ENCODE assay signal across 14 cellular contexts in genomic region chr6:11851405-11851804, GRCh38.
DNase-seq lines count a peak whose midpoint lies in the region; FAIRE-seq and TF ChIP-seq lines count a peak whose summit lies in the region.
"Had no signal": no experiment of that assay in that cellular context is flagged by ENCODE, and none has a peak within 500 bp of the region (broad histone marks: within the 10 kb centered on the region; RNA-seq: fewer than 3 reads in every experiment).

No MANE protein-coding gene starts in this region.

- H3K4me1 ChIP-seq in H9 (ENCODE audit: insufficient read depth, low read length) = no peaks in the 10 kb centered on the region
- H3K4me1 ChIP-seq in keratinocyte (ENCODE audit: control insufficient read depth, extremely low read depth, insufficient read depth, low read length) = peaks cover 8% of the 10 kb centered on the region

- H3K9me3 ChIP-seq in H9 (ENCODE audit: control insufficient read depth, low read depth, low read length) (no peaks in the 10 kb centered on the region), keratinocyte (ENCODE audit: control insufficient read depth, low read depth, low read length) (no peaks in the 10 kb centered on the region)
- H3K9me3 ChIP-seq: adrenal gland, esophagus muscularis mucosa, pancreas, tibial artery had no signal

- no peak overlapping the region for H2AFZ ChIP-seq in H9 (ENCODE audit: low read length)
- H2AFZ ChIP-seq in keratinocyte (ENCODE audit: control insufficient read depth, low read length) = no peak overlapping the region

- no peak overlapping the region for H3K27ac ChIP-seq in H9 (ENCODE audit: insufficient read length, low read depth, low read length)
- no peak overlapping the region for H3K27ac ChIP-seq in keratinocyte (ENCODE audit: control insufficient read depth, insufficient read depth, low read length)
- H3K27ac ChIP-seq: adrenal gland, C4-2B, esophagus muscularis mucosa, pancreas, tibial artery had no signal

- no peaks in the 10 kb centered on the region for H3K79me2 ChIP-seq in H9 (ENCODE audit: insufficient read depth, low read length)
- H3K79me2 ChIP-seq in keratinocyte (ENCODE audit: control insufficient read depth, insufficient read depth, low read length) = no peaks in the 10 kb centered on the region

- no peak overlapping the region for H4K91ac ChIP-seq in H9 (ENCODE audit: insufficient read length, low read depth, low read length)

- no peak overlapping the region for H3K4me3 Mint-ChIP-seq in H9

- H2AK5ac ChIP-seq in H9 (ENCODE audit: insufficient read length, low read length) = no peak overlapping the region

- POLR2A ChIA-PET in AG04449 (lab: Yijun Ruan, JAX) = no interaction called here

- no peak overlapping the region for H2BK15ac ChIP-seq in H9 (ENCODE audit: low read depth, low read length)

- H3K27me3 ChIP-seq in H9 (ENCODE audit: insufficient read depth, low read length) = no peaks in the 10 kb centered on the region
- no peaks in the 10 kb centered on the region for H3K27me3 ChIP-seq in keratinocyte (ENCODE audit: control insufficient read depth, extremely low read depth, insufficient read depth, low read length)
- H3K27me3 ChIP-seq: adrenal gland, esophagus muscularis mucosa, pancreas, tibial artery had no signal

- peak overlapping the region; percentile 26 for H2BK20ac ChIP-seq in H9 (ENCODE audit: low read depth, low read length, poor library complexity, severe bottlenecking)

- DNase-seq in AG04449 (ENCODE audit: low read depth, low spot score) (peak; percentile 88), H9 (no peak), T1000 (lab: John Stamatoyannopoulos, UW) (peak; percentile 82), keratinocyte (ENCODE audit: low read depth, low spot score) (peak; percentile 13), germinal center (ENCODE audit: low spot score) (no peak), NCI-H2227 treated with DMSO at 0.1 percent for 48 hours (lab: John Stamatoyannopoulos, UW) (no peak), middle frontal gyrus (ENCODE audit: extremely low spot score, low spot score) (no peak), NCI-H2171 treated with DMSO at 0.1 percent for 48 hours (lab: John Stamatoyannopoulos, UW) (no peak)
- DNase-seq: adrenal gland, pancreas, T-cell, tibial artery had no signal

- no peaks in the 10 kb centered on the region for H3K36me3 ChIP-seq in keratinocyte (ENCODE audit: control insufficient read depth in 2 of 2, extremely low read depth in 1 of 2, insufficient read depth in 2 of 2, low read length in 2 of 2)
- H3K36me3 ChIP-seq: adrenal gland, esophagus muscularis mucosa, pancreas, tibial artery had no signal

- no peak overlapping the region for H4K8ac ChIP-seq in H9 (replicated peaks; ENCODE audit: insufficient read length, low read depth, low read length)

- H3K4me2 ChIP-seq in H9 (ENCODE audit: insufficient read depth, insufficient read length, low read length) (no peak overlapping the region), keratinocyte (ENCODE audit: control insufficient read depth, extremely low read depth, insufficient read depth, low read depth, low read length) (no peak overlapping the region)

- no peaks in the 10 kb centered on the region for H3K27me3 Mint-ChIP-seq in H9 (ENCODE audit: low read depth)

- H4K5ac ChIP-seq in H9 (ENCODE audit: insufficient read length, low read depth, low read length) = no peak overlapping the region

- no peak overlapping the region; a peak in 1 of 7 replicates for H3K27ac Mint-ChIP-seq in H9

- no CpG with 5 or more reads among the region's 4 CpGs for WGBS in H9 (ENCODE audit: extremely low coverage, insufficient read length, low lambda C conversion rate)

- H3K36me3 Mint-ChIP-seq in H9 (ENCODE audit: insufficient read depth in 1 of 3, low read depth in 3 of 3) = no peaks in the 10 kb centered on the region
- H3K36me3 Mint-ChIP-seq: T-cell had no signal

- H3K79me1 ChIP-seq in H9 (ENCODE audit: insufficient read depth, low read depth, low read length, poor library complexity, severe bottlenecking) = no peaks in the 10 kb centered on the region

- no peak overlapping the region for H3T11ph ChIP-seq in H9 (ENCODE audit: low read length)

- no peaks in the 10 kb centered on the region for H3K23me2 ChIP-seq in H9 (ENCODE audit: insufficient read length, low read depth, low read length, poor library complexity, severe bottlenecking)

- H3K9me3 Mint-ChIP-seq in H9 = no peaks in the 10 kb centered on the region
- H3K9me3 Mint-ChIP-seq: T-cell had no signal

- dilution Hi-C loops in keratinocyte (cut with MboI; ENCODE audit: extremely low pct_ligation_motif_present, low sequenced_read_pairs) = no loop called here

- no peak overlapping the region for H3K56ac ChIP-seq in H9 (ENCODE audit: insufficient read length, low read depth, low read length)

- no peaks in the 10 kb centered on the region for H3K9me1 ChIP-seq in keratinocyte (ENCODE audit: control insufficient read depth, extremely low read depth, insufficient read depth, low read length)

- no peak overlapping the region for H3K4me3 ChIP-seq in AG04449 (ENCODE audit: low read depth, low read length)
- no peak overlapping the region for H3K4me3 ChIP-seq in keratinocyte (ENCODE audit: control insufficient read depth in 2 of 3, extremely low read depth in 1 of 3, insufficient read depth in 2 of 3, low read depth in 1 of 3, low read length in 3 of 3)
- H3K4me3 ChIP-seq: adrenal gland, esophagus muscularis mucosa, pancreas, tibial artery had no signal

- H2BK5ac ChIP-seq in H9 (ENCODE audit: insufficient read length, low read length) = no peak overlapping the region

- no peak overlapping the region for H3K4ac ChIP-seq in H9 (ENCODE audit: low read depth, low read length)

- H4K20me1 ChIP-seq in H9 (ENCODE audit: control insufficient read depth, insufficient read depth, insufficient read length) = no peaks in the 10 kb centered on the region
- no peaks in the 10 kb centered on the region for H4K20me1 ChIP-seq in keratinocyte (ENCODE audit: control insufficient read depth, extremely low read depth, insufficient read depth, low read length)

- CTCF ChIA-PET in AG04449 (lab: Yijun Ruan, JAX) = no interaction called here

- no peak overlapping the region for H3K18ac ChIP-seq in H9 (ENCODE audit: insufficient read length, low read depth, low read length)

- no peaks in the 10 kb centered on the region for H3K4me1 Mint-ChIP-seq in H9

- FAIRE-seq in keratinocyte (lab: Jason Lieb, UNC) = no peak
- FAIRE-seq: pancreas had no signal

- H3K9ac ChIP-seq in H9 (ENCODE audit: extremely low read depth, insufficient read length, low read length) = no peak overlapping the region
- H3K9ac ChIP-seq in keratinocyte (ENCODE audit: control insufficient read depth, extremely low read depth, insufficient read depth, low read length) = no peak overlapping the region

- H3K14ac ChIP-seq in H9 (ENCODE audit: insufficient read depth, low read length) = no peak overlapping the region

- no peak overlapping the region for H2BK120ac ChIP-seq in H9 (ENCODE audit: low read depth, low read length, poor library complexity, severe bottlenecking)

- TF ChIP-seq CTCF in AG04449 (IDR thresholded peaks at IDR 0.05; ENCODE audit: insufficient read depth, low read length, missing control alignments) (no peak), H9 (conservative IDR thresholded peaks at IDR 0.05) (no peak), keratinocyte (optimal IDR thresholded peaks at IDR 0.05 in 1 of 3, IDR thresholded peaks at IDR 0.05 in 1 of 3, conservative IDR thresholded peaks at IDR 0.05 in 1 of 3; ENCODE audit: extremely low read depth in 1 of 3, insufficient read depth in 2 of 3, low read length in 3 of 3) (no peak)

- no peak overlapping the region for H2BK12ac ChIP-seq in H9 (ENCODE audit: insufficient read length, low read depth, low read length)

- H3K23ac ChIP-seq in H9 (ENCODE audit: insufficient read length, low read depth, low read length) = no peak overlapping the region

Comparison
In these comparisons a context has a peak if more than half of its experiments do, and no peak if none do; other contexts are left out.
1. DNase-seq: peak in AG04449 (single experiment), T1000 (single experiment) and keratinocyte (single experiment); none in H9 (single experiment), germinal center (single experiment), NCI-H2227 treated with DMSO at 0.1 percent for 48 hours (single experiment), middle frontal gyrus (single experiment) and NCI-H2171 treated with DMSO at 0.1 percent for 48 hours (single experiment).